Comparison of ENCODE assay signal across 1 cellular context in genomic region chr1:225809842-225810578, GRCh38.
TF ChIP-seq lines count a peak whose summit lies in the region.

TSS of gene EPHX1 (plus strand) at chr1:225810124. CDS start at chr1:225828730, 18,606 bp downstream.

TF ChIP-seq in K562, 482 proteins besides CTCF, POLR2A, EP300 and RAD21 (continued from another document and continues in another):
- TF ChIP-seq KLF1 (tag; IDR thresholded peaks at IDR 0.05) (no peak; the same call in 1 of the 2 replicates), EP400 (IDR thresholded peaks at IDR 0.05) (no peak), ZNF316 (IDR thresholded peaks at IDR 0.05) (no peak), EGR1 (conservative IDR thresholded peaks at IDR 0.05) (peak; percentile 47; the same call in 1 of the 2 replicates), THAP12 (CRISPR knock-in tag; IDR thresholded peaks at IDR 0.05) (peak; percentile 37; the same call in 1 of the 2 replicates), ELF2 (CRISPR knock-in tag; IDR thresholded peaks at IDR 0.05) (no peak), E2F8 (IDR thresholded peaks at IDR 0.05; ENCODE audit: low read depth, partially characterized antibody) (no peak), ETV5 (CRISPR knock-in tag; IDR thresholded peaks at IDR 0.05; ENCODE audit: low read depth) (no peak), SETDB1 (IDR thresholded peaks at IDR 0.05; ENCODE audit: low read length) (no peak), ZNF280B (CRISPR knock-in tag; IDR thresholded peaks at IDR 0.05) (no peak), ZNF140 (CRISPR knock-in tag; IDR thresholded peaks at IDR 0.05) (no peak), BCL6 (CRISPR knock-in tag; IDR thresholded peaks at IDR 0.05) (no peak), ZBTB2 (IDR thresholded peaks at IDR 0.05) (no peak; the same call in 1 of the 2 replicates), E2F6 (IDR thresholded peaks at IDR 0.05; ENCODE audit: borderline replicate concordance in 1 of 2, extremely low read depth in 1 of 2, insufficient read depth in 1 of 2, insufficient read length in 1 of 2, low read depth in 1 of 2, low read length in 1 of 2, poor library complexity in 1 of 2, severe bottlenecking in 1 of 2) (peak in 1 of 2 experiments; percentile 26), RBBP5 (IDR thresholded peaks at IDR 0.05; ENCODE audit: borderline replicate concordance, insufficient read depth, low read length, poor library complexity, severe bottlenecking) (peak; percentile 56), RAD51 (IDR thresholded peaks at IDR 0.05; ENCODE audit: borderline replicate concordance, low read depth) (no peak), ZBTB1 (CRISPR knock-in tag; IDR thresholded peaks at IDR 0.05; ENCODE audit: borderline replicate concordance, low read depth) (no peak), HDAC3 (IDR thresholded peaks at IDR 0.05; ENCODE audit: borderline replicate concordance, partially characterized antibody) (no peak), ZNF384 (IDR thresholded peaks at IDR 0.05; ENCODE audit: low read depth, low read length) (no peak), FOXP1 (CRISPR knock-in tag; IDR thresholded peaks at IDR 0.05) (no peak), ZBTB5 (IDR thresholded peaks at IDR 0.05) (no peak), NONO (IDR thresholded peaks at IDR 0.05; ENCODE audit: low read depth in 2 of 2, low read length in 1 of 2) (peak in 1 of 2 experiments; percentile 94; a peak in 3 of 4 replicates), SMARCE1 (IDR thresholded peaks at IDR 0.05) (no peak), PRDM10 (IDR thresholded peaks at IDR 0.05; ENCODE audit: partially characterized antibody) (peak; percentile 90), NFYB (IDR thresholded peaks at IDR 0.05; ENCODE audit: extremely low read depth, insufficient read length) (no peak), GATAD2B (IDR thresholded peaks at IDR 0.05; ENCODE audit: borderline replicate concordance) (peak; percentile 95), CREB3L1 (IDR thresholded peaks at IDR 0.05; ENCODE audit: borderline replicate concordance, low read depth) (no peak; the same call in 1 of the 2 replicates), TAF15 (IDR thresholded peaks at IDR 0.05; ENCODE audit: low read depth, low read length) (no peak), MEF2A (IDR thresholded peaks at IDR 0.05; ENCODE audit: control insufficient read depth, low read depth, low read length) (no peak), TSHZ1 (CRISPR knock-in tag; IDR thresholded peaks at IDR 0.05) (no peak), SNIP1 (IDR thresholded peaks at IDR 0.05; ENCODE audit: low read depth) (no peak), ZNF398 (CRISPR knock-in tag; IDR thresholded peaks at IDR 0.05) (no peak)
